In genomic region chr19:18599485-18599884, GRCh38 we compare ENCODE assay signal across 1 cellular context.
TF ChIP-seq lines count a peak whose summit lies in the region.

No MANE protein-coding gene starts in this region.

TF ChIP-seq in HepG2, 621 proteins besides CTCF, POLR2A, EP300 and RAD21:
- TF ChIP-seq AGO2 (optimal IDR thresholded peaks at IDR 0.05; ENCODE audit: low read depth, low read length) (peak; percentile 66), ZNF142 (CRISPR knock-in tag; IDR thresholded peaks at IDR 0.05) (no peak), RBFOX2 (IDR thresholded peaks at IDR 0.05; ENCODE audit: low read depth, low read length) (0 out of 2 replicates have a peak, but pooled peaks have one; percentile 25)
